In genomic region chr12:104641862-104642261, GRCh38 we compare ENCODE assay signal across 10 cellular contexts.
DNase-seq lines count a peak whose midpoint lies in the region; ATAC-seq and TF ChIP-seq lines count a peak whose summit lies in the region.
"Had no signal": no experiment of that assay in that cellular context is flagged by ENCODE, and none has a peak within 500 bp of the region (broad histone marks: within the 10 kb centered on the region; RNA-seq: fewer than 3 reads in every experiment).

No MANE protein-coding gene starts in this region.

- H3K9me3 Mint-ChIP-seq in CD14-positive monocyte (peaks cover 0 to 6% (median 3%) of the 10 kb centered on the region in 7 donors), nephron progenitor cell (peaks cover 14% of the 10 kb centered on the region)

- H3K4me3 Mint-ChIP-seq in CD14-positive monocyte (no peak overlapping the region), nephron progenitor cell (no peak overlapping the region)

- peaks cover 40% of the 10 kb centered on the region for H3K4me1 ChIP-seq in OCI-LY3 (ENCODE audit: low read length)

- no peaks in the 10 kb centered on the region for H3K79me2 ChIP-seq in OCI-LY3 (ENCODE audit: low read length)

- no peak overlapping the region for H2AFZ ChIP-seq in OCI-LY3 (ENCODE audit: low read depth, low read length)

- peak overlapping the region; percentile 97 to 100 (median 99) for H3K27ac Mint-ChIP-seq in CD14-positive monocyte
- no peak overlapping the region for H3K27ac Mint-ChIP-seq in nephron progenitor cell

- ATAC-seq in GM19035 (IDR thresholded peaks at IDR 0.05; ENCODE audit: unreplicated experiment) = peak; percentile 94
- peak; percentile 97 for ATAC-seq in HG02885 (IDR thresholded peaks at IDR 0.05; ENCODE audit: poor library complexity, unreplicated experiment)

- no peak overlapping the region for H3K4me3 ChIP-seq in OCI-LY3 (ENCODE audit: low read length)

- no peaks in the 10 kb centered on the region for H4K20me1 ChIP-seq in OCI-LY3 (ENCODE audit: insufficient read depth, low read length)

- peak; percentile 51 for TF ChIP-seq CTCF in CD14-positive monocyte (IDR thresholded peaks at IDR 0.05)
- peak; percentile 60 for TF ChIP-seq CTCF in OCI-LY3 (IDR thresholded peaks at IDR 0.05; ENCODE audit: low read depth, low read length)
- no peak for TF ChIP-seq CTCF in nephron progenitor cell (IDR thresholded peaks at IDR 0.05)

- peaks cover 19 to 23% of the 10 kb centered on the region in 2 donors for H3K36me3 Mint-ChIP-seq in CD14-positive monocyte
- peaks cover 26% of the 10 kb centered on the region for H3K36me3 Mint-ChIP-seq in nephron progenitor cell (ENCODE audit: low read depth)

- H3K4me2 ChIP-seq in OCI-LY3 (ENCODE audit: low read length) = peak overlapping the region; percentile 52

- intact Hi-C loops in CD14-positive monocyte (cut with micrococcal nuclease) = loop anchor here (1.0 to 10.0 kb wide), 5 partner anchors 8 to 313 kb away; partner anchors contain the start of gene SLC41A2 (in 1 of the 2)

- peaks cover 86% of the 10 kb centered on the region for H3K4me1 Mint-ChIP-seq in CD14-positive monocyte
- peaks cover 13% of the 10 kb centered on the region for H3K4me1 Mint-ChIP-seq in nephron progenitor cell

- DNase-seq in CD14-positive monocyte (ENCODE audit: low spot score) (peak; percentile 89), nephron progenitor cell (no peak), hypothalamus (lab: John Stamatoyannopoulos, UW) (no peak), RKO (ENCODE audit: low spot score) (no peak)
- DNase-seq in activated CD4-positive, alpha-beta T cell treated with anti-CD3 and anti-CD28 coated beads for 48 hours = no peak
- DNase-seq: AML-193 had no signal

- H3K9me3 ChIP-seq in OCI-LY3 (ENCODE audit: insufficient read depth, low read length) = peaks cover 13% of the 10 kb centered on the region; the same call in 1 of the 2 replicates

- peak overlapping the region; percentile 52 for H3K27ac ChIP-seq in OCI-LY3 (ENCODE audit: low read length)
- H3K27ac ChIP-seq: epithelial cell of prostate had no signal

- no peaks in the 10 kb centered on the region for H3K27me3 ChIP-seq in OCI-LY3 (ENCODE audit: low read depth, low read length)

- 0 out of 2 replicates have a peak overlapping the region, but pooled peaks have one; percentile 17 for H3K9ac ChIP-seq in OCI-LY3 (ENCODE audit: low read length)

- no peaks in the 10 kb centered on the region for H3K27me3 Mint-ChIP-seq in CD14-positive monocyte (ENCODE audit: low read depth in 3 of 3)
- peaks cover 2% of the 10 kb centered on the region for H3K27me3 Mint-ChIP-seq in nephron progenitor cell (ENCODE audit: low read depth, poor library complexity)

- H3K36me3 ChIP-seq in OCI-LY3 (replicated peaks; ENCODE audit: low read depth, low read length) = peaks cover 8% of the 10 kb centered on the region
